20 cellular contexts compared by ENCODE assay signal in genomic region chr4:105627620-105628019, GRCh38.
DNase-seq lines count a peak whose midpoint lies in the region; ATAC-seq, FAIRE-seq and TF ChIP-seq lines count a peak whose summit lies in the region.
"Had no signal": no experiment of that assay in that cellular context is flagged by ENCODE, and none has a peak within 500 bp of the region (broad histone marks: within the 10 kb centered on the region; RNA-seq: fewer than 3 reads in every experiment).

No MANE protein-coding gene starts in this region.

- H2AFZ ChIP-seq in SK-N-SH (ENCODE audit: low read depth): no peak overlapping the region
- H2AFZ ChIP-seq in GM12878 (ENCODE audit: control insufficient read depth, low read depth, low read length): no peak overlapping the region

- in situ Hi-C loops in GM12878 (cut with MboI): no loop called here

- no peaks in the 10 kb centered on the region for H3K4me1 Mint-ChIP-seq in activated naive CD4-positive, alpha-beta T cell treated with anti-CD3 and anti-CD28 coated beads, Interleukin-2, amount 10 ng/mL, durations not matched to agents 7 days and 5 days
- H3K4me1 Mint-ChIP-seq: IgD-negative memory B cell had no signal

- H3K9me3 ChIP-seq in SK-N-SH (no peaks in the 10 kb centered on the region), GM12878 (replicated peaks; ENCODE audit: control insufficient read depth, insufficient read depth, low read length) (no peaks in the 10 kb centered on the region)
- H3K9me3 ChIP-seq: A549, Caco-2 had no signal

- no TSS peak for BruUV-seq in GM12878 (replicated peaks; lab: Mats Ljungman, UMichigan)

- TF ChIP-seq CTCF in SK-N-SH (IDR thresholded peaks at IDR 0.05) (no peak), GM12878 (IDR thresholded peaks at IDR 0.05 in 2 of 3, conservative IDR thresholded peaks at IDR 0.05 in 1 of 3; ENCODE audit: control insufficient read depth in 2 of 3, extremely low read depth in 1 of 3, insufficient read depth in 1 of 3, low read depth in 3 of 3, low read length in 3 of 3) (no peak)

- intact Hi-C loops in GM12878 (cut with micrococcal nuclease; ENCODE audit: unreplicated experiment): no loop called here

- ATAC-seq in SK-N-SH treated with all-trans-retinoic acid at 6 μM for 48 hours: peak; percentile 47; the same call in 2 of the 3 replicates
- no peak for ATAC-seq in GM12878
- ATAC-seq in HG03565 (IDR thresholded peaks at IDR 0.05; ENCODE audit: unreplicated experiment): no peak
- ATAC-seq: A549, HepG2 had no signal

- H3K9me3 Mint-ChIP-seq in activated naive CD4-positive, alpha-beta T cell treated with anti-CD3 and anti-CD28 coated beads, Interleukin-2, amount 10 ng/mL, durations not matched to agents 7 days and 5 days: no peaks in the 10 kb centered on the region
- H3K9me3 Mint-ChIP-seq: CD4-positive, alpha-beta T cell; IgD-negative memory B cell had no signal

- H3K27me3 Mint-ChIP-seq in activated naive CD4-positive, alpha-beta T cell treated with anti-CD3 and anti-CD28 coated beads, Interleukin-2, amount 10 ng/mL, durations not matched to agents 7 days and 5 days: peaks cover 5% of the 10 kb centered on the region

- RAD21 ChIA-PET in GM12878 (lab: Charles Lee; ENCODE audit: unreplicated experiment): interaction anchor here (1.1 to 1.4 kb wide), 3 partner anchors 11 to 87 kb away, joined by 3 to 4 read pairs (median 4); no protein-coding TSS in a partner anchor

- SMC1A ChIA-PET in GM12878 (lab: Charles Lee; ENCODE audit: uncharacterized antibody, unreplicated experiment): interaction anchor here (0.8 to 1.5 kb wide), 7 partner anchors 10 to 131 kb away, joined by 3 to 8 read pairs (median 3); no protein-coding TSS in a partner anchor

- H3K4me1 ChIP-seq in SK-N-SH (ENCODE audit: control insufficient read depth in 1 of 2, insufficient read depth in 2 of 2, low read depth in 1 of 2, low read length in 1 of 2) (peaks cover 0 to 7% of the 10 kb centered on the region in 2 experiments; a peak in 1 of 4 replicates), GM12878 (ENCODE audit: control insufficient read depth, insufficient read depth, low read length) (peaks cover 21% of the 10 kb centered on the region)
- H3K4me1 ChIP-seq: A549, Caco-2 had no signal

- POLR2A ChIA-PET in SK-N-SH (lab: Yijun Ruan, JAX): no interaction called here
- POLR2A ChIA-PET in GM12878 (lab: Charles Lee): interaction anchor here (0.8 kb wide), 1 partner anchor 24 kb away, joined by 3 read pairs; no protein-coding TSS in a partner anchor

- no peak for FAIRE-seq in GM12878 (lab: Jason Lieb, UNC)
- FAIRE-seq: A549, D721Med, G401.6, HepG2 had no signal

- WGBS in SK-N-SH (ENCODE audit: low lambda C conversion rate): 84% methylated on average over 3 of the region's 3 CpGs
- 81% methylated on average over 3 of the region's 3 CpGs for WGBS in GM12878 (ENCODE audit: insufficient coverage, insufficient replicate concordance, low lambda C conversion rate, missing lambda C conversion rate)

- no peak overlapping the region for H3K27ac ChIP-seq in SK-N-SH (ENCODE audit: low read depth in 2 of 2, low read length in 1 of 2)
- H3K27ac ChIP-seq in GM12878 (ENCODE audit: control insufficient read depth, insufficient read depth): no peak overlapping the region
- H3K27ac ChIP-seq: 22Rv1, A549, C4-2B had no signal

- H4K20me1 ChIP-seq in SK-N-SH (ENCODE audit: insufficient read depth) (no peaks in the 10 kb centered on the region), GM12878 (ENCODE audit: control insufficient read depth, insufficient read depth) (no peaks in the 10 kb centered on the region)

- H3K27ac Mint-ChIP-seq in activated naive CD4-positive, alpha-beta T cell treated with anti-CD3 and anti-CD28 coated beads, Interleukin-2, amount 10 ng/mL, durations not matched to agents 7 days and 5 days: no peak overlapping the region
- H3K27ac Mint-ChIP-seq: CD4-positive, alpha-beta T cell; IgD-negative memory B cell had no signal

- H3K4me3 ChIP-seq in SK-N-SH (ENCODE audit: low read depth in 2 of 2, low read length in 1 of 2): no peak overlapping the region
- H3K4me3 ChIP-seq in GM12878: no peak overlapping the region
- H3K4me3 ChIP-seq: A549 had no signal

- no peak overlapping the region for H3K4me3 Mint-ChIP-seq in activated naive CD4-positive, alpha-beta T cell treated with anti-CD3 and anti-CD28 coated beads, Interleukin-2, amount 10 ng/mL, durations not matched to agents 7 days and 5 days
- H3K4me3 Mint-ChIP-seq: CD4-positive, alpha-beta T cell; IgD-negative memory B cell had no signal

- no peaks in the 10 kb centered on the region for H3K9me2 ChIP-seq in SK-N-SH

- no peak for TF ChIP-seq POLR2A in GM12878 (IDR thresholded peaks at IDR 0.05; ENCODE audit: low read depth, low read length)

- CTCF ChIA-PET in SK-N-SH (lab: Yijun Ruan, JAX) (no interaction called here), GM12878 (lab: Yijun Ruan, JAX) (interaction anchor here (0.6 to 2.0 kb wide), 4 partner anchors 12 to 308 kb away, joined by 3 to 4 read pairs (median 4); no protein-coding TSS in a partner anchor)
- CTCF ChIA-PET in activated naive CD4-positive, alpha-beta T cell treated with anti-CD3 and anti-CD28 coated beads, Interleukin-2, amount 10 ng/mL, durations not matched to agents 7 days and 5 days (lab: Charles Lee): no interaction called here

- H3K9ac ChIP-seq in SK-N-SH: no peak overlapping the region
- H3K9ac ChIP-seq in GM12878 (ENCODE audit: control insufficient read depth, insufficient read depth, low read length): no peak overlapping the region

- H3K79me2 ChIP-seq in SK-N-SH (ENCODE audit: insufficient read depth) (no peaks in the 10 kb centered on the region), GM12878 (ENCODE audit: control insufficient read depth, insufficient read depth, low read length) (no peaks in the 10 kb centered on the region)

- DNase-seq in DMS 273 (lab: John Stamatoyannopoulos, UW; ENCODE audit: unreplicated experiment) (peak; percentile 24), DMS 273 treated with DMSO at 0.1 percent for 48 hours (lab: John Stamatoyannopoulos, UW) (no peak), SK-N-SH (no peak), GM12878 (ENCODE audit: low read depth, low spot score) (no peak)
- DNase-seq in stimulated activated CD4-positive, alpha-beta T cell treated with anti-CD3 and anti-CD28 coated beads, Interleukin-4, amount 100 ng/mL, for 24 hours: no peak
- DNase-seq in activated naive CD4-positive, alpha-beta T cell treated with anti-CD3 and anti-CD28 coated beads, Interleukin-2, amount 10 ng/mL, durations not matched to agents 7 days and 5 days: no peak
- DNase-seq: AML-193; Caco-2; CD4-positive, alpha-beta T cell; GOT3; H7 had no signal

- H3K36me3 ChIP-seq in SK-N-SH (replicated peaks in 1 of 2; ENCODE audit: control insufficient read depth in 1 of 2, insufficient read depth in 2 of 2, low read length in 1 of 2) (no peaks in the 10 kb centered on the region), GM12878 (ENCODE audit: control insufficient read depth in 2 of 2, insufficient read depth in 2 of 2, low read length in 1 of 2) (no peaks in the 10 kb centered on the region)

- no peaks in the 10 kb centered on the region for H3K36me3 Mint-ChIP-seq in activated naive CD4-positive, alpha-beta T cell treated with anti-CD3 and anti-CD28 coated beads, Interleukin-2, amount 10 ng/mL, durations not matched to agents 7 days and 5 days
- H3K36me3 Mint-ChIP-seq: IgD-negative memory B cell had no signal

- H3K4me2 ChIP-seq in SK-N-SH (no peak overlapping the region), GM12878 (ENCODE audit: control insufficient read depth, insufficient read depth) (no peak overlapping the region)
- H3K4me2 ChIP-seq: A549 had no signal

- TF ChIP-seq EP300 in SK-N-SH (IDR thresholded peaks at IDR 0.05; ENCODE audit: borderline replicate concordance in 1 of 2, low read depth in 1 of 2, low read length in 1 of 2): no peak
- TF ChIP-seq EP300 in GM12878 (IDR thresholded peaks at IDR 0.05; ENCODE audit: borderline replicate concordance in 1 of 2, control insufficient read depth in 1 of 2, low read depth in 2 of 2, low read length in 2 of 2): no peak

- H3K27me3 ChIP-seq in SK-N-SH (ENCODE audit: insufficient read depth): no peaks in the 10 kb centered on the region
- H3K27me3 ChIP-seq in GM12878 (replicated peaks in 1 of 2; ENCODE audit: control insufficient read depth in 2 of 2, insufficient read depth in 2 of 2, low read length in 1 of 2): no peaks in the 10 kb centered on the region

- no peaks in the 10 kb centered on the region for H3F3A ChIP-seq in SK-N-SH (replicated peaks; ENCODE audit: insufficient read depth)

- TF ChIP-seq RAD21 in SK-N-SH (IDR thresholded peaks at IDR 0.05; ENCODE audit: low read length) (no peak), GM12878 (IDR thresholded peaks at IDR 0.05; ENCODE audit: insufficient read depth, low read depth, low read length) (no peak)

TF ChIP-seq in SK-N-SH treated with all-trans-retinoic acid at 6 μM for 48 hours, 23 proteins besides CTCF, POLR2A, EP300 and RAD21 (continues in another document):
- TF ChIP-seq ISL1 (CRISPR knock-in tag; IDR thresholded peaks at IDR 0.05) (no peak), ZFP3 (CRISPR knock-in tag; IDR thresholded peaks at IDR 0.05) (no peak), PPARA (CRISPR knock-in tag; IDR thresholded peaks at IDR 0.05; ENCODE audit: borderline replicate concordance) (no peak)

TF ChIP-seq in SK-N-SH, 30 proteins besides CTCF, POLR2A, EP300 and RAD21:
- TF ChIP-seq USF1 (IDR thresholded peaks at IDR 0.05; ENCODE audit: borderline replicate concordance, low read depth) (no peak), POLR2AphosphoS5 (IDR thresholded peaks at IDR 0.05; ENCODE audit: low read depth, low read length) (no peak)

TF ChIP-seq in GM12878, 131 proteins besides CTCF, POLR2A, EP300 and RAD21:
- peak; percentile 68 for TF ChIP-seq BMI1 (IDR thresholded peaks at IDR 0.05; ENCODE audit: borderline replicate concordance)
- TF ChIP-seq, protein P1, sequence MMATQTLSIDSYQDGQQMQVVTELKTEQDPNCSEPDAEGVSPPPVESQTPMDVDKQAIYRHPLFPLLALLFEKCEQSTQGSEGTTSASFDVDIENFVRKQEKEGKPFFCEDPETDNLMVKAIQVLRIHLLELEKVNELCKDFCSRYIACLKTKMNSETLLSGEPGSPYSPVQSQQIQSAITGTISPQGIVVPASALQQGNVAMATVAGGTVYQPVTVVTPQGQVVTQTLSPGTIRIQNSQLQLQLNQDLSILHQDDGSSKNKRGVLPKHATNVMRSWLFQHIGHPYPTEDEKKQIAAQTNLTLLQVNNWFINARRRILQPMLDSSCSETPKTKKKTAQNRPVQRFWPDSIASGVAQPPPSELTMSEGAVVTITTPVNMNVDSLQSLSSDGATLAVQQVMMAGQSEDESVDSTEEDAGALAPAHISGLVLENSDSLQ (IDR thresholded peaks at IDR 0.05): peak; percentile 32; the same call in 1 of the 2 replicates
- TF ChIP-seq TCF12 (IDR thresholded peaks at IDR 0.05; ENCODE audit: low read depth, low read length): no peak
- TF ChIP-seq YY1 (IDR thresholded peaks at IDR 0.05; ENCODE audit: low read depth, low read length): no peak
